Comparison of ENCODE assay signal across 8 cellular contexts in the genomic region with DNA sequence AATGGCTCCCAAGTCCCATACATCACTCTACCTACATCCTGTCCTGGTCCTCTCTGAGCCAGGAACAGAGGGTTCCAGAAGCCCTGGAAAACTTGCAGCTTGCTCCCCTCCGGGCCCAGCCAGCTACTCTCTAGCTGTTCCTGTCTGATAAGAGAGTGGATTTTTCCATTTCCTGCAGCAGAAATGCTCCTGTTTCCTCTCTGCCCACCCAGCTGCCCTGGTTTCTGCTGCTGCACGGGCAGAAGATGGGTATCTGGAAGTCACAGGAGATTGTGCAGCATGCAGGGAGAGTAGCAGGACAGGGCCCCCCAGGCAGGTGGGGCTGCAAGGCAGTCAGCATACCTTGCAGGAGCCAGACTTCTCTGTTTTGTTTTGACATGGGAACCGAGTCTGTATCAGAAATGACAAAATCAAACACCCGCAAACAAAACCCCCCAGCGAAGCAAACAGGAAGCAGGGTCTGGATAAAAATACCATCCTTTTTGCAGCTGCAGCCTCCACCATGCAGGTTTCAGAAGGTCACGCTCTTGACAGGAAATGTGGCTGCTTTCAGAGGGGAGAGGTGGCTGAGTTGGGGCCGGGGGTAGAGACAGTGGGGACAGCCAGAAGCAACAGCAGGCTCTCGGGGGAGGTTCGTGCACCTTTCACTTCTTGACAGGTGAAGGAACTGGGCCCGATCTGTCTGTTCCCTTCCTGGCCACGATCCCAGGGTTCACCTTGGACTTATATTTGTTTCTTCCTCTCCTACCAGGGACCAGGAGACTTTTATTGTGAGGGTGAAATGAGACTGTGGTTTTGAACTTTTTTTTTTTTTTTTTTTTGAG. TPM values are rescaled to one million over a fixed set of nuclear protein-coding genes. Genes with fewer than 3 reads are reported as not detected.
DNase-seq lines count a peak whose midpoint lies in the region; ATAC-seq and TF ChIP-seq lines count a peak whose summit lies in the region.

No MANE protein-coding gene starts in this region.

- H3K4me1 ChIP-seq in effector memory CD4-positive, alpha-beta T cell (ENCODE audit: control insufficient read depth, insufficient read depth, low read length, poor library complexity, severe bottlenecking): peaks cover 53% of the 10 kb centered on the region

- TF ChIP-seq CTCF in progenitor cell of endocrine pancreas (IDR thresholded peaks at IDR 0.05; ENCODE audit: unreplicated experiment): no peak

- H3K36me3 Mint-ChIP-seq in progenitor cell of endocrine pancreas (ENCODE audit: insufficient read depth): no peaks in the 10 kb centered on the region

- no peak overlapping the region for H3K27ac Mint-ChIP-seq in progenitor cell of endocrine pancreas

- H3K36me3 ChIP-seq in effector memory CD4-positive, alpha-beta T cell (ENCODE audit: control insufficient read depth, insufficient read depth, low read length): no peaks in the 10 kb centered on the region

- ATAC-seq in HG03108 (IDR thresholded peaks at IDR 0.05; ENCODE audit: unreplicated experiment): peak; percentile 47

- H3K27me3 ChIP-seq in effector memory CD4-positive, alpha-beta T cell (replicated peaks; ENCODE audit: control insufficient read depth, insufficient read depth, low read length, poor library complexity, severe bottlenecking): no peaks in the 10 kb centered on the region

- H3K27me3 Mint-ChIP-seq in progenitor cell of endocrine pancreas: peaks cover 23% of the 10 kb centered on the region

- H3K4me3 Mint-ChIP-seq in progenitor cell of endocrine pancreas (ENCODE audit: low read depth): no peak overlapping the region

- H3K4me1 Mint-ChIP-seq in progenitor cell of endocrine pancreas (ENCODE audit: low read depth): peaks cover 3% of the 10 kb centered on the region

- peak overlapping the region; percentile 88 for H3K27ac ChIP-seq in effector memory CD4-positive, alpha-beta T cell (ENCODE audit: insufficient read depth, low read length, poor library complexity, severe bottlenecking)

- H3K4me3 ChIP-seq in effector memory CD4-positive, alpha-beta T cell (ENCODE audit: insufficient read depth, low read depth, low read length, poor library complexity, severe bottlenecking): peak overlapping the region; percentile 31

- H3K9me3 ChIP-seq in effector memory CD4-positive, alpha-beta T cell (ENCODE audit: control insufficient read depth, low read length): no peaks in the 10 kb centered on the region

- H3K9me3 Mint-ChIP-seq in progenitor cell of endocrine pancreas (ENCODE audit: low read depth): no peaks in the 10 kb centered on the region

- DNase-seq in activated naive CD4-positive, alpha-beta T cell treated with Interleukin-2 at 50 U/mL for 16 hours: peak; percentile 48
- no peak for DNase-seq in activated naive CD4-positive, alpha-beta T cell treated with anti-CD3 and anti-CD28 coated beads, Interleukin-2, amount 50 U/mL, for 16 hours
- peak; percentile 80 for DNase-seq in UCSD-AML1 (lab: John Stamatoyannopoulos, UW; ENCODE audit: unreplicated experiment)
- DNase-seq in effector memory CD4-positive, alpha-beta T cell: peak; percentile 47 to 72 (median 65)
- DNase-seq in stimulated activated CD8-positive, alpha-beta memory T cell treated with anti-CD3 and anti-CD28 coated beads, Interleukin-4, amount 100 ng/mL, for 24 hours (ENCODE audit: low read depth): peak; percentile 46
- DNase-seq in HUDEP-2 (lab: John Stamatoyannopoulos, UW; ENCODE audit: unreplicated experiment in 76 of 76): no peak
- DNase-seq in progenitor cell of endocrine pancreas (ENCODE audit: low spot score, unreplicated experiment): no peak

RNA-seq across cellular contexts. Expression of a gene that starts 50.8 kb away (rescaled TPM):
- total RNA-seq in progenitor cell of endocrine pancreas: 12.6 and 13.8 TPM in 2 replicates

Comparison
In these comparisons a context has a peak if more than half of its experiments do, and no peak if none do; other contexts are left out.
1. DNase-seq: peak in activated naive CD4-positive, alpha-beta T cell treated with Interleukin-2 at 50 U/mL for 16 hours (single experiment), UCSD-AML1 (single experiment), effector memory CD4-positive, alpha-beta T cell (3 of 3) and stimulated activated CD8-positive, alpha-beta memory T cell treated with anti-CD3 and anti-CD28 coated beads, Interleukin-4, amount 100 ng/mL, for 24 hours (single experiment); none in activated naive CD4-positive, alpha-beta T cell treated with anti-CD3 and anti-CD28 coated beads, Interleukin-2, amount 50 U/mL, for 16 hours (single experiment), HUDEP-2 (0 of 76) and progenitor cell of endocrine pancreas (single experiment).